In genomic region chr6:15408758-15409157, GRCh38 we compare ENCODE assay signal across 22 cellular contexts.
DNase-seq lines count a peak whose midpoint lies in the region; ATAC-seq and TF ChIP-seq lines count a peak whose summit lies in the region.
"Had no signal": no experiment of that assay in that cellular context is flagged by ENCODE, and none has a peak within 500 bp of the region (broad histone marks: within the 10 kb centered on the region; RNA-seq: fewer than 3 reads in every experiment).

No MANE protein-coding gene starts in this region.

- no peak overlapping the region for H2AFZ ChIP-seq in GM23338

- ATAC-seq in GM23338 (no peak), GM21717 (IDR thresholded peaks at IDR 0.05; ENCODE audit: unreplicated experiment) (no peak), foreskin keratinocyte (no peak)
- ATAC-seq: HCT116, pancreas, SK-N-SH treated with all-trans-retinoic acid at 6 μM for 48 hours had no signal

- H3K9me3 Mint-ChIP-seq in T-helper 2 cell treated with Interferon-gamma antibody and Interleukin-4, amounts not matched to agents 5 μg/mL and 100 μg/mL, for 36 hours: no peaks in the 10 kb centered on the region
- peaks cover 2% of the 10 kb centered on the region for H3K9me3 Mint-ChIP-seq in GM23338
- H3K9me3 Mint-ChIP-seq in activated T-helper 2 cell treated with anti-CD3 and anti-CD28 coated beads, Interferon-gamma antibody, Interleukin-2, Interleukin-4, amounts not matched to agents 10 μg/mL and 5 μg/mL and 100 μg/mL, durations not matched to agents 14 hours and 24 hours and 36 hours: no peaks in the 10 kb centered on the region
- H3K9me3 Mint-ChIP-seq: CD4-positive, alpha-beta T cell; immature natural killer cell; neural crest cell had no signal

- H3K9ac ChIP-seq in BLaER1: peak overlapping the region; percentile 59

- no peak overlapping the region for H3K27ac Mint-ChIP-seq in T-helper 2 cell treated with Interferon-gamma antibody and Interleukin-4, amounts not matched to agents 5 μg/mL and 100 μg/mL, for 36 hours
- H3K27ac Mint-ChIP-seq in GM23338: no peak overlapping the region
- H3K27ac Mint-ChIP-seq in activated T-helper 2 cell treated with anti-CD3 and anti-CD28 coated beads, Interferon-gamma antibody, Interleukin-2, Interleukin-4, amounts not matched to agents 10 μg/mL and 5 μg/mL and 100 μg/mL, durations not matched to agents 14 hours and 24 hours and 36 hours: peak overlapping the region; percentile 79

- peak overlapping the region; percentile 40 for H3K4me3 Mint-ChIP-seq in T-helper 2 cell treated with Interferon-gamma antibody and Interleukin-4, amounts not matched to agents 5 μg/mL and 100 μg/mL, for 36 hours
- H3K4me3 Mint-ChIP-seq in GM23338: no peak overlapping the region
- H3K4me3 Mint-ChIP-seq in activated T-helper 2 cell treated with anti-CD3 and anti-CD28 coated beads, Interferon-gamma antibody, Interleukin-2, Interleukin-4, amounts not matched to agents 10 μg/mL and 5 μg/mL and 100 μg/mL, durations not matched to agents 14 hours and 24 hours and 36 hours (ENCODE audit: low read depth): no peak overlapping the region
- H3K4me3 Mint-ChIP-seq: CD4-positive, alpha-beta T cell; neural crest cell had no signal

- H3K4me1 ChIP-seq in BLaER1 (peaks cover 90% of the 10 kb centered on the region), GM23338 (ENCODE audit: insufficient read depth) (peaks cover 99% of the 10 kb centered on the region), foreskin keratinocyte (peaks cover 13% of the 10 kb centered on the region)
- H3K4me1 ChIP-seq: pancreas had no signal

- peaks cover 100% of the 10 kb centered on the region for H3K79me2 ChIP-seq in GM23338 (replicated peaks; ENCODE audit: insufficient read depth)

- H3K9me3 ChIP-seq in BLaER1: peaks cover 15% of the 10 kb centered on the region
- H3K9me3 ChIP-seq: pancreas, testis had no signal

- peaks cover 37% of the 10 kb centered on the region for H3K36me3 Mint-ChIP-seq in T-helper 2 cell treated with Interferon-gamma antibody and Interleukin-4, amounts not matched to agents 5 μg/mL and 100 μg/mL, for 36 hours (ENCODE audit: low read depth)
- peaks cover 38% of the 10 kb centered on the region for H3K36me3 Mint-ChIP-seq in GM23338 (ENCODE audit: low read depth)
- peaks cover 56% of the 10 kb centered on the region for H3K36me3 Mint-ChIP-seq in activated T-helper 2 cell treated with anti-CD3 and anti-CD28 coated beads, Interferon-gamma antibody, Interleukin-2, Interleukin-4, amounts not matched to agents 10 μg/mL and 5 μg/mL and 100 μg/mL, durations not matched to agents 14 hours and 24 hours and 36 hours (ENCODE audit: low read depth)

- H3K4me1 Mint-ChIP-seq in T-helper 2 cell treated with Interferon-gamma antibody and Interleukin-4, amounts not matched to agents 5 μg/mL and 100 μg/mL, for 36 hours (ENCODE audit: low read depth): peaks cover 77% of the 10 kb centered on the region
- H3K4me1 Mint-ChIP-seq in GM23338: peaks cover 94% of the 10 kb centered on the region
- peaks cover 86% of the 10 kb centered on the region for H3K4me1 Mint-ChIP-seq in activated T-helper 2 cell treated with anti-CD3 and anti-CD28 coated beads, Interferon-gamma antibody, Interleukin-2, Interleukin-4, amounts not matched to agents 10 μg/mL and 5 μg/mL and 100 μg/mL, durations not matched to agents 14 hours and 24 hours and 36 hours (ENCODE audit: low read depth)

- H3K4me2 ChIP-seq in BLaER1 (peak overlapping the region; percentile 80), GM23338 (peak overlapping the region; percentile 33)

- no peaks in the 10 kb centered on the region for H3K27me3 ChIP-seq in BLaER1
- no peaks in the 10 kb centered on the region for H3K27me3 ChIP-seq in GM23338 (ENCODE audit: insufficient read depth)
- H3K27me3 ChIP-seq in foreskin keratinocyte: no peaks in the 10 kb centered on the region
- H3K27me3 ChIP-seq: cardiac muscle cell, pancreas, testis had no signal

- H3K36me3 ChIP-seq in BLaER1: peaks cover 24% of the 10 kb centered on the region
- H3K36me3 ChIP-seq in GM23338 (ENCODE audit: insufficient read depth): peaks cover 11% of the 10 kb centered on the region
- H3K36me3 ChIP-seq: cardiac muscle cell, pancreas had no signal

- TF ChIP-seq CTCF in GM23338 (conservative IDR thresholded peaks at IDR 0.05; ENCODE audit: low read depth in 2 of 2): no peak
- no peak for TF ChIP-seq CTCF in foreskin keratinocyte (conservative IDR thresholded peaks at IDR 0.05)

- no peaks in the 10 kb centered on the region for H3K9me2 ChIP-seq in GM23338 (ENCODE audit: insufficient read depth)

- no peaks in the 10 kb centered on the region for H3K27me3 Mint-ChIP-seq in T-helper 2 cell treated with Interferon-gamma antibody and Interleukin-4, amounts not matched to agents 5 μg/mL and 100 μg/mL, for 36 hours (ENCODE audit: low read depth)
- H3K27me3 Mint-ChIP-seq in GM23338 (ENCODE audit: insufficient read depth, low read depth, poor library complexity): peaks cover 12% of the 10 kb centered on the region
- H3K27me3 Mint-ChIP-seq in activated T-helper 2 cell treated with anti-CD3 and anti-CD28 coated beads, Interferon-gamma antibody, Interleukin-2, Interleukin-4, amounts not matched to agents 10 μg/mL and 5 μg/mL and 100 μg/mL, durations not matched to agents 14 hours and 24 hours and 36 hours (ENCODE audit: low read depth): no peaks in the 10 kb centered on the region
- H3K27me3 Mint-ChIP-seq: CD4-positive, alpha-beta T cell had no signal

- no peaks in the 10 kb centered on the region; the same call in 1 of the 2 replicates for H3F3A ChIP-seq in GM23338 (replicated peaks; ENCODE audit: low read depth)

- intact Hi-C loops in activated T-helper 2 cell treated with anti-CD3 and anti-CD28 coated beads, Interferon-gamma antibody, Interleukin-2, Interleukin-4, amounts not matched to agents 10 μg/mL and 5 μg/mL and 100 μg/mL, durations not matched to agents 14 hours and 24 hours and 36 hours (cut with micrococcal nuclease): no loop called here

- H4K20me1 ChIP-seq in BLaER1 (peaks cover 74% of the 10 kb centered on the region), GM23338 (replicated peaks; ENCODE audit: insufficient read depth) (peaks cover 97% of the 10 kb centered on the region)

- H3K27ac ChIP-seq in BLaER1 (peak overlapping the region; percentile 76), GM23338 (ENCODE audit: low read depth) (no peak overlapping the region), foreskin keratinocyte (no peak overlapping the region)
- H3K27ac ChIP-seq: cardiac muscle cell, pancreas, testis had no signal

- no peak for DNase-seq in T-helper 2 cell treated with Interferon-gamma antibody and Interleukin-4, amounts not matched to agents 5 μg/mL and 100 μg/mL, for 36 hours (ENCODE audit: low spot score)
- DNase-seq in T-helper 2 cell (no peak), GM23338 (ENCODE audit: low spot score) (no peak), foreskin keratinocyte (no peak)
- no peak for DNase-seq in activated T-helper 2 cell treated with anti-CD3 and anti-CD28 coated beads, Interferon-gamma antibody, Interleukin-2, Interleukin-4, amounts not matched to agents 10 μg/mL and 5 μg/mL and 100 μg/mL, durations not matched to agents 14 hours and 24 hours and 36 hours (ENCODE audit: low spot score)
- DNase-seq in effector CD8-positive, alpha-beta T cell (lab: John Stamatoyannopoulos, UW): no peak
- DNase-seq: 8988T; CD4-positive, alpha-beta T cell; immature natural killer cell; mammary epithelial cell; NCI-H146; pancreas; retina; Right ventricle myocardium superior; stimulated activated naive CD4-positive, alpha-beta T cell; testis had no signal

- no peak overlapping the region for H3K4me3 ChIP-seq in BLaER1
- no peak overlapping the region for H3K4me3 ChIP-seq in GM23338
- H3K4me3 ChIP-seq: cardiac muscle cell, pancreas, testis had no signal

TF ChIP-seq in GM23338, 12 proteins besides CTCF, POLR2A, EP300 and RAD21 (continues in another document):
- no peak for TF ChIP-seq STAT1 (IDR thresholded peaks at IDR 0.05; ENCODE audit: unreplicated experiment)
